Comparison of ENCODE assay signal across 25 cellular contexts in the genomic region with DNA sequence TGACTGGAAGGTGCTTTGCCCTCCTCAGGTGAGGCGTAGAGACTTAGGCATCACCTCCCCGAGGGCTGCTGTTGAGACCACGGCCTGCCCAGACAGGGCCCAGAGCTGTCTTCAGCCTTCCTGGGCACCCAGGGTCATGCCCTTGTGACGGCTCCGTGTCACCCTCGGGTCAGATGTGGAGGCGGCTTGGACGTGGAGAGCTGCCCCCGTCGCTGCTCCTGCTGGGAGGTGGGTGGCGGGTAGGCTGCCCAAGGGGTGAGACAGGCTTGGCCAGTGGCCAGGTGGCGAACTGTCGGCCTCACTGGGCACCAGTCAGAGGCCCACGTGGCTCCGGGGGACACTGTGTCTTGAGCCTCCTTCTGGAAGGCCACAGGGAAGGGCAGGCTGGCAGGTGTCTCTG. TPM values are rescaled to one million over a fixed set of nuclear protein-coding genes. Genes with fewer than 3 reads are reported as not detected.
"Had no signal": no experiment of that assay in that cellular context is flagged by ENCODE, and none has a peak within 500 bp of the region (broad histone marks: within the 10 kb centered on the region; RNA-seq: fewer than 3 reads in every experiment).

No MANE protein-coding gene starts in this region.

- H3K9me3 Mint-ChIP-seq: activated B cell treated with CpG ODN at 0.5 μM for 24 hours; activated T-helper 1 cell treated with anti-CD3 and anti-CD28 coated beads, Interleukin-12 subunit alpha, Interleukin-12 subunit beta, Interleukin-2, Interleukin-4 antibody, amounts not matched to agents 30 ng/mL and 10 ng/mL and 1 ng/mL, durations not matched to agents 14 hours and 24 hours and 36 hours; stimulated activated memory B cell treated with anti-CD40 and anti-IgM and Interleukin-4, amounts not matched to agents 10 μg/mL and 1 μg/mL and 100 μg/mL, for 72 hours; type B pancreatic cell had no signal

- DNase-seq: activated B cell treated with CpG ODN at 0.5 μM for 24 hours; activated CD4-positive, alpha-beta T cell treated with anti-CD3 and anti-CD28 coated beads for 4 hours; activated CD8-positive, alpha-beta memory T cell treated with anti-CD3 and anti-CD28 coated beads for 24 hours; activated gamma-delta T cell treated with Interleukin-2 at 50 U/mL for 16 hours; cerebellar nuclear complex; cortex of kidney; effector CD4-positive, alpha-beta T cell; heart left ventricle; kidney; mammary epithelial cell; midbrain; stimulated activated CD4-positive, alpha-beta T cell treated with anti-CD3 and anti-CD28 coated beads, Interleukin-4, amount 100 ng/mL, for 1 hour; SW 1271; testis had no signal

- ATAC-seq: gastroesophageal sphincter; heart left ventricle; left lung; right lobe of liver; stimulated activated memory B cell treated with anti-CD40 and anti-IgM and Interleukin-4, amounts not matched to agents 10 μg/mL and 1 μg/mL and 100 μg/mL, for 72 hours had no signal

- H3K4me1 ChIP-seq: prostate gland, right lobe of liver, testis had no signal

- H3K27ac Mint-ChIP-seq: activated B cell treated with CpG ODN at 0.5 μM for 24 hours; activated T-helper 1 cell treated with anti-CD3 and anti-CD28 coated beads, Interleukin-12 subunit alpha, Interleukin-12 subunit beta, Interleukin-2, Interleukin-4 antibody, amounts not matched to agents 30 ng/mL and 10 ng/mL and 1 ng/mL, durations not matched to agents 14 hours and 24 hours and 36 hours; stimulated activated memory B cell treated with anti-CD40 and anti-IgM and Interleukin-4, amounts not matched to agents 10 μg/mL and 1 μg/mL and 100 μg/mL, for 72 hours; type B pancreatic cell had no signal

- H3K9me3 ChIP-seq: gastroesophageal sphincter, heart left ventricle, left lung, prostate gland, right lobe of liver, testis had no signal

- H3K4me3 Mint-ChIP-seq: activated B cell treated with CpG ODN at 0.5 μM for 24 hours; activated naive CD8-positive, alpha-beta T cell; activated T-helper 1 cell treated with anti-CD3 and anti-CD28 coated beads, Interleukin-12 subunit alpha, Interleukin-12 subunit beta, Interleukin-2, Interleukin-4 antibody, amounts not matched to agents 30 ng/mL and 10 ng/mL and 1 ng/mL, durations not matched to agents 14 hours and 24 hours and 36 hours; stimulated activated memory B cell treated with anti-CD40 and anti-IgM and Interleukin-4, amounts not matched to agents 10 μg/mL and 1 μg/mL and 100 μg/mL, for 72 hours; type B pancreatic cell had no signal

- H3K4me3 ChIP-seq: gastroesophageal sphincter, heart left ventricle, left lung, prostate gland, right lobe of liver, smooth muscle cell, testis had no signal

- H3K27ac ChIP-seq: gastroesophageal sphincter, heart left ventricle, left lung, prostate gland, right lobe of liver, testis had no signal

- H3K27me3 ChIP-seq: right lobe of liver, testis had no signal

- H3K36me3 Mint-ChIP-seq: activated naive CD8-positive, alpha-beta T cell; type B pancreatic cell had no signal

- H3K27me3 Mint-ChIP-seq: activated B cell treated with CpG ODN at 0.5 μM for 24 hours; activated naive CD8-positive, alpha-beta T cell; stimulated activated memory B cell treated with anti-CD40 and anti-IgM and Interleukin-4, amounts not matched to agents 10 μg/mL and 1 μg/mL and 100 μg/mL, for 72 hours had no signal

- H3K36me3 ChIP-seq: prostate gland had no signal

RNA-seq across cellular contexts. Expression of gene SNAI3, which starts 8.9 kb away (rescaled TPM):
- total RNA-seq: bronchial epithelial cell, mammary epithelial cell, osteoblast had no signal
